24 cellular contexts compared by ENCODE assay signal in the genomic region with DNA sequence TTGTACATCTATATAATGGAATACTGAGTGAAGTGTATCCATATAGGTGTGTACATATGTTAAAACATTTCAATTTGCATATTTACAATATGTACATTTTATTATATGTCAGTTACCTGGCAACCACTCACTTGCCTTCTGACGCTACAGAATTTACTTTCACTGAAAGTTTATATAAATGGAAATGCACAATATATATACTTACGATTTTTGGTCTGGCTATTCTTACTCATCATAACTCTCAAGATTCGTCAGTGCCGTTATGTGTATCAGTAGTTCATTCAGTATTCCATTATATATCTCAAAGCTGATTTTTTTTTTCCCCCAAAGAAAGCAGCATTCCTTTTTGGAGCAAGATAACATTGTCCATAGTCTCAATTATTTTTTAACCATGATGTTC.
"Had no signal": no experiment of that assay in that cellular context is flagged by ENCODE, and none has a peak within 500 bp of the region (broad histone marks: within the 10 kb centered on the region; RNA-seq: fewer than 3 reads in every experiment).

No MANE protein-coding gene starts in this region.

- H3K27ac Mint-ChIP-seq: stimulated activated effector memory CD8-positive, alpha-beta T cell treated with anti-CD3 and anti-CD28 coated beads, Interleukin-12 subunit alpha, Interleukin-12 subunit beta, amount 100 ng/mL, for 72 hours; stimulated activated memory B cell treated with anti-CD40 and anti-IgM and Interleukin-4, amounts not matched to agents 10 μg/mL and 1 μg/mL and 100 μg/mL, for 72 hours; stimulated activated naive B cell treated with anti-CD40 and anti-IgM and Interleukin-4, amounts not matched to agents 10 μg/mL and 1 μg/mL and 100 μg/mL, for 72 hours; stimulated activated naive CD8-positive, alpha-beta T cell treated with anti-CD3 and anti-CD28 coated beads, Interleukin-15, amount 100 ng/mL, for 72 hours; stimulated activated naive CD8-positive, alpha-beta T cell treated with anti-CD3 and anti-CD28 coated beads, Interleukin-15, Interleukin-2, amounts not matched to agents 100 ng/mL and 50 ng/mL, for 24 hours; type B pancreatic cell had no signal

- ATAC-seq: stimulated activated effector memory CD8-positive, alpha-beta T cell treated with anti-CD3 and anti-CD28 coated beads, Interleukin-12 subunit alpha, Interleukin-12 subunit beta, amount 100 ng/mL, for 72 hours; stimulated activated memory B cell treated with anti-CD40 and anti-IgM and Interleukin-4, amounts not matched to agents 10 μg/mL and 1 μg/mL and 100 μg/mL, for 72 hours; stimulated activated naive B cell treated with anti-CD40 and anti-IgM and Interleukin-4, amounts not matched to agents 10 μg/mL and 1 μg/mL and 100 μg/mL, for 72 hours; stimulated activated naive CD8-positive, alpha-beta T cell treated with anti-CD3 and anti-CD28 coated beads, Interleukin-15, amount 100 ng/mL, for 72 hours; stimulated activated naive CD8-positive, alpha-beta T cell treated with anti-CD3 and anti-CD28 coated beads, Interleukin-15, Interleukin-2, amounts not matched to agents 100 U/mL and 50 U/mL, for 24 hours; upper lobe of right lung had no signal

- H3K4me1 Mint-ChIP-seq: stimulated activated effector memory CD8-positive, alpha-beta T cell treated with anti-CD3 and anti-CD28 coated beads, Interleukin-12 subunit alpha, Interleukin-12 subunit beta, amount 100 ng/mL, for 72 hours; stimulated activated memory B cell treated with anti-CD40 and anti-IgM and Interleukin-4, amounts not matched to agents 10 μg/mL and 1 μg/mL and 100 μg/mL, for 72 hours; stimulated activated naive B cell treated with anti-CD40 and anti-IgM and Interleukin-4, amounts not matched to agents 10 μg/mL and 1 μg/mL and 100 μg/mL, for 72 hours; stimulated activated naive CD8-positive, alpha-beta T cell treated with anti-CD3 and anti-CD28 coated beads, Interleukin-15, amount 100 ng/mL, for 72 hours had no signal

- DNase-seq: stimulated activated CD4-positive, alpha-beta T cell treated with anti-CD3 and anti-CD28 coated beads, Interleukin-2, amount 100 ng/mL, for 48 hours; stimulated activated CD4-positive, alpha-beta T cell treated with anti-CD3 and anti-CD28 coated beads, Interleukin-4, amount 100 ng/mL, for 1 hour; stimulated activated CD4-positive, alpha-beta T cell treated with anti-CD3 and anti-CD28 coated beads, Interleukin-4, amount 100 ng/mL, for 24 hours; stimulated activated CD4-positive, alpha-beta T cell treated with anti-CD3 and anti-CD28 coated beads, Interleukin-4, amount 100 ng/mL, for 4 hours; stimulated activated CD8-positive, alpha-beta memory T cell treated with anti-CD3 and anti-CD28 coated beads, Interleukin-4, amount 100 ng/mL, for 48 hours; stimulated activated naive B cell treated with anti-CD40 and anti-IgM and Interleukin-4, amounts not matched to agents 10 μg/mL and 1 μg/mL and 100 μg/mL, for 72 hours; stimulated activated naive CD4-positive, alpha-beta T cell; stimulated activated naive CD4-positive, alpha-beta T cell treated with Interleukin-2 at 50 U/mL for 16 hours; stimulated activated naive CD8-positive, alpha-beta T cell treated with anti-CD3 and anti-CD28 coated beads, Interleukin-15, amount 100 ng/mL, for 72 hours; stimulated activated naive CD8-positive, alpha-beta T cell treated with anti-CD3 and anti-CD28 coated beads, Interleukin-15, Interleukin-2, amounts not matched to agents 100 U/mL and 50 U/mL, for 24 hours; stomach; substantia nigra; testis; thyroid gland; tibial artery; transverse colon; trophoblast cell; upper lobe of left lung; upper lobe of right lung; uterus had no signal

- H3K4me3 Mint-ChIP-seq: stimulated activated effector memory CD8-positive, alpha-beta T cell treated with anti-CD3 and anti-CD28 coated beads, Interleukin-12 subunit alpha, Interleukin-12 subunit beta, amount 100 ng/mL, for 72 hours; stimulated activated memory B cell treated with anti-CD40 and anti-IgM and Interleukin-4, amounts not matched to agents 10 μg/mL and 1 μg/mL and 100 μg/mL, for 72 hours; stimulated activated naive B cell treated with anti-CD40 and anti-IgM and Interleukin-4, amounts not matched to agents 10 μg/mL and 1 μg/mL and 100 μg/mL, for 72 hours; stimulated activated naive CD8-positive, alpha-beta T cell treated with anti-CD3 and anti-CD28 coated beads, Interleukin-15, amount 100 ng/mL, for 72 hours; stimulated activated naive CD8-positive, alpha-beta T cell treated with anti-CD3 and anti-CD28 coated beads, Interleukin-15, Interleukin-2, amounts not matched to agents 100 ng/mL and 50 ng/mL, for 24 hours; type B pancreatic cell had no signal

- H3K36me3 Mint-ChIP-seq: stimulated activated effector memory CD8-positive, alpha-beta T cell treated with anti-CD3 and anti-CD28 coated beads, Interleukin-12 subunit alpha, Interleukin-12 subunit beta, amount 100 ng/mL, for 72 hours; type B pancreatic cell had no signal
